ENCODE assay signal across 1 cellular context in the genomic region with DNA sequence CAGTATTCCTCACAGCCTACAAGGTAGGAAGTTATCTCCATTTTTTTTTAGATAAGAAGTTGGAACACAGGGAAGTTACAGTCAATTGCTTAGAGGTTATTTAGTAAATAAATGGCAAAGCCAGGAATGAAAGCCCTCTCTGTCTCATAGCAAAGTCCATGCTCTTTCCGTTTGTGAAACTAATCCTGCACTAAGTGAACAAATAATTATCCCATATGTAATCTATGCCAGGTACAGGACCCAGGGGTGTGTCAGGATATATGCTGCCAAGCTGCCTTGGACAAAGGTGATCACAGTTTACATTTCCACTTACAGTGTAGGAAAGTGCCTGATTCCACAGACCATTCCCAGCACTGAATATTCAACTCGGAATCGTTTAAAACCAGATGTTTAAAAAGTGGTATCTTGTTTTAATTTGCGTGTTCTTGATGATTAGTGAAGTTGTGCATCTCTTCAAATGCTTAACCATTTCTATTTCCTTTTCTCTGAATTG.
TF ChIP-seq lines count a peak whose summit lies in the region.

No MANE protein-coding gene starts in this region.

TF ChIP-seq in HepG2, 621 proteins besides CTCF, POLR2A, EP300 and RAD21 (continued from another document and continues in another):
- TF ChIP-seq, protein P1, sequence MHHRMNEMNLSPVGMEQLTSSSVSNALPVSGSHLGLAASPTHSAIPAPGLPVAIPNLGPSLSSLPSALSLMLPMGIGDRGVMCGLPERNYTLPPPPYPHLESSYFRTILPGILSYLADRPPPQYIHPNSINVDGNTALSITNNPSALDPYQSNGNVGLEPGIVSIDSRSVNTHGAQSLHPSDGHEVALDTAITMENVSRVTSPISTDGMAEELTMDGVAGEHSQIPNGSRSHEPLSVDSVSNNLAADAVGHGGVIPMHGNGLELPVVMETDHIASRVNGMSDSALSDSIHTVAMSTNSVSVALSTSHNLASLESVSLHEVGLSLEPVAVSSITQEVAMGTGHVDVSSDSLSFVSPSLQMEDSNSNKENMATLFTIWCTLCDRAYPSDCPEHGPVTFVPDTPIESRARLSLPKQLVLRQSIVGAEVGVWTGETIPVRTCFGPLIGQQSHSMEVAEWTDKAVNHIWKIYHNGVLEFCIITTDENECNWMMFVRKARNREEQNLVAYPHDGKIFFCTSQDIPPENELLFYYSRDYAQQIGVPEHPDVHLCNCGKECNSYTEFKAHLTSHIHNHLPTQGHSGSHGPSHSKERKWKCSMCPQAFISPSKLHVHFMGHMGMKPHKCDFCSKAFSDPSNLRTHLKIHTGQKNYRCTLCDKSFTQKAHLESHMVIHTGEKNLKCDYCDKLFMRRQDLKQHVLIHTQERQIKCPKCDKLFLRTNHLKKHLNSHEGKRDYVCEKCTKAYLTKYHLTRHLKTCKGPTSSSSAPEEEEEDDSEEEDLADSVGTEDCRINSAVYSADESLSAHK (CRISPR knock-in tag; IDR thresholded peaks at IDR 0.05; ENCODE audit: borderline replicate concordance): no peak
- TF ChIP-seq, protein P2, sequence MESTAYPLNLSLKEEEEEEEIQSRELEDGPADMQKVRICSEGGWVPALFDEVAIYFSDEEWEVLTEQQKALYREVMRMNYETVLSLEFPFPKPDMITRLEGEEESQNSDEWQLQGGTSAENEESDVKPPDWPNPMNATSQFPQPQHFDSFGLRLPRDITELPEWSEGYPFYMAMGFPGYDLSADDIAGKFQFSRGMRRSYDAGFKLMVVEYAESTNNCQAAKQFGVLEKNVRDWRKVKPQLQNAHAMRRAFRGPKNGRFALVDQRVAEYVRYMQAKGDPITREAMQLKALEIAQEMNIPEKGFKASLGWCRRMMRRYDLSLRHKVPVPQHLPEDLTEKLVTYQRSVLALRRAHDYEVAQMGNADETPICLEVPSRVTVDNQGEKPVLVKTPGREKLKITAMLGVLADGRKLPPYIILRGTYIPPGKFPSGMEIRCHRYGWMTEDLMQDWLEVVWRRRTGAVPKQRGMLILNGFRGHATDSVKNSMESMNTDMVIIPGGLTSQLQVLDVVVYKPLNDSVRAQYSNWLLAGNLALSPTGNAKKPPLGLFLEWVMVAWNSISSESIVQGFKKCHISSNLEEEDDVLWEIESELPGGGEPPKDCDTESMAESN (CRISPR knock-in tag; conservative IDR thresholded peaks at IDR 0.05): peak; percentile 33; the same call in 1 of the 2 replicates
- TF ChIP-seq POLR2AphosphoS5 (IDR thresholded peaks at IDR 0.05; ENCODE audit: low read depth, low read length) (peak; percentile 52; the same call in 1 of the 2 replicates), ZZZ3 (CRISPR knock-in tag; IDR thresholded peaks at IDR 0.05; ENCODE audit: borderline replicate concordance) (no peak), AKAP8 (CRISPR knock-in tag; IDR thresholded peaks at IDR 0.05) (no peak), CBX1 (IDR thresholded peaks at IDR 0.05; ENCODE audit: low read depth) (no peak), SRY (CRISPR knock-in tag; IDR thresholded peaks at IDR 0.05) (no peak), RORA (CRISPR knock-in tag; IDR thresholded peaks at IDR 0.05) (no peak), MEIS2 (CRISPR knock-in tag; IDR thresholded peaks at IDR 0.05) (0 out of 2 replicates have a peak, but pooled peaks have one; percentile 46), GTF2F1 (IDR thresholded peaks at IDR 0.05; ENCODE audit: low read length) (no peak), ZBTB7B (CRISPR knock-in tag; IDR thresholded peaks at IDR 0.05) (no peak), ESRRA (CRISPR knock-in tag; IDR thresholded peaks at IDR 0.05; ENCODE audit: low read depth) (peak; percentile 62; the same call in 1 of the 2 replicates), PCBP2 (optimal IDR thresholded peaks at IDR 0.05; ENCODE audit: low read depth, low read length, poor library complexity, severe bottlenecking) (no peak), FOXA1 (IDR thresholded peaks at IDR 0.05) (no peak), FOXA1 (CRISPR knock-in tag; IDR thresholded peaks at IDR 0.05) (peak; percentile 77), ZNF20 (CRISPR knock-in tag; IDR thresholded peaks at IDR 0.05) (no peak), ZNF441 (CRISPR knock-in tag; IDR thresholded peaks at IDR 0.05; ENCODE audit: borderline replicate concordance) (no peak), NFRKB (IDR thresholded peaks at IDR 0.05) (no peak), CHCHD3 (CRISPR knock-in tag; IDR thresholded peaks at IDR 0.05) (no peak), RBM39 (IDR thresholded peaks at IDR 0.05; ENCODE audit: low read depth, low read length, poor library complexity, severe bottlenecking) (no peak), NFE2L1 (CRISPR knock-in tag; IDR thresholded peaks at IDR 0.05; ENCODE audit: borderline replicate concordance) (no peak), SP140L (CRISPR knock-in tag; IDR thresholded peaks at IDR 0.05; ENCODE audit: borderline replicate concordance) (0 out of 2 replicates have a peak, but pooled peaks have one; percentile 21), MED1 (CRISPR knock-in tag; IDR thresholded peaks at IDR 0.05) (peak; percentile 97), NRL (CRISPR knock-in tag; IDR thresholded peaks at IDR 0.05; ENCODE audit: borderline replicate concordance) (no peak)
- TF ChIP-seq, protein P3, sequence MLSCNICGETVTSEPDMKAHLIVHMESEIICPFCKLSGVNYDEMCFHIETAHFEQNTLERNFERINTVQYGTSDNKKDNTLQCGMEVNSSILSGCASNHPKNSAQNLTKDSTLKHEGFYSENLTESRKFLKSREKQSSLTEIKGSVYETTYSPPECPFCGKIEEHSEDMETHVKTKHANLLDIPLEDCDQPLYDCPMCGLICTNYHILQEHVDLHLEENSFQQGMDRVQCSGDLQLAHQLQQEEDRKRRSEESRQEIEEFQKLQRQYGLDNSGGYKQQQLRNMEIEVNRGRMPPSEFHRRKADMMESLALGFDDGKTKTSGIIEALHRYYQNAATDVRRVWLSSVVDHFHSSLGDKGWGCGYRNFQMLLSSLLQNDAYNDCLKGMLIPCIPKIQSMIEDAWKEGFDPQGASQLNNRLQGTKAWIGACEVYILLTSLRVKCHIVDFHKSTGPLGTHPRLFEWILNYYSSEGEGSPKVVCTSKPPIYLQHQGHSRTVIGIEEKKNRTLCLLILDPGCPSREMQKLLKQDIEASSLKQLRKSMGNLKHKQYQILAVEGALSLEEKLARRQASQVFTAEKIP (CRISPR knock-in tag; IDR thresholded peaks at IDR 0.05; ENCODE audit: borderline replicate concordance): no peak
- TF ChIP-seq, protein P4, sequence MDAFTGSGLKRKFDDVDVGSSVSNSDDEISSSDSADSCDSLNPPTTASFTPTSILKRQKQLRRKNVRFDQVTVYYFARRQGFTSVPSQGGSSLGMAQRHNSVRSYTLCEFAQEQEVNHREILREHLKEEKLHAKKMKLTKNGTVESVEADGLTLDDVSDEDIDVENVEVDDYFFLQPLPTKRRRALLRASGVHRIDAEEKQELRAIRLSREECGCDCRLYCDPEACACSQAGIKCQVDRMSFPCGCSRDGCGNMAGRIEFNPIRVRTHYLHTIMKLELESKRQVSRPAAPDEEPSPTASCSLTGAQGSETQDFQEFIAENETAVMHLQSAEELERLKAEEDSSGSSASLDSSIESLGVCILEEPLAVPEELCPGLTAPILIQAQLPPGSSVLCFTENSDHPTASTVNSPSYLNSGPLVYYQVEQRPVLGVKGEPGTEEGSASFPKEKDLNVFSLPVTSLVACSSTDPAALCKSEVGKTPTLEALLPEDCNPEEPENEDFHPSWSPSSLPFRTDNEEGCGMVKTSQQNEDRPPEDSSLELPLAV (CRISPR knock-in tag; conservative IDR thresholded peaks at IDR 0.05; ENCODE audit: low read depth): no peak
- TF ChIP-seq, protein P5, sequence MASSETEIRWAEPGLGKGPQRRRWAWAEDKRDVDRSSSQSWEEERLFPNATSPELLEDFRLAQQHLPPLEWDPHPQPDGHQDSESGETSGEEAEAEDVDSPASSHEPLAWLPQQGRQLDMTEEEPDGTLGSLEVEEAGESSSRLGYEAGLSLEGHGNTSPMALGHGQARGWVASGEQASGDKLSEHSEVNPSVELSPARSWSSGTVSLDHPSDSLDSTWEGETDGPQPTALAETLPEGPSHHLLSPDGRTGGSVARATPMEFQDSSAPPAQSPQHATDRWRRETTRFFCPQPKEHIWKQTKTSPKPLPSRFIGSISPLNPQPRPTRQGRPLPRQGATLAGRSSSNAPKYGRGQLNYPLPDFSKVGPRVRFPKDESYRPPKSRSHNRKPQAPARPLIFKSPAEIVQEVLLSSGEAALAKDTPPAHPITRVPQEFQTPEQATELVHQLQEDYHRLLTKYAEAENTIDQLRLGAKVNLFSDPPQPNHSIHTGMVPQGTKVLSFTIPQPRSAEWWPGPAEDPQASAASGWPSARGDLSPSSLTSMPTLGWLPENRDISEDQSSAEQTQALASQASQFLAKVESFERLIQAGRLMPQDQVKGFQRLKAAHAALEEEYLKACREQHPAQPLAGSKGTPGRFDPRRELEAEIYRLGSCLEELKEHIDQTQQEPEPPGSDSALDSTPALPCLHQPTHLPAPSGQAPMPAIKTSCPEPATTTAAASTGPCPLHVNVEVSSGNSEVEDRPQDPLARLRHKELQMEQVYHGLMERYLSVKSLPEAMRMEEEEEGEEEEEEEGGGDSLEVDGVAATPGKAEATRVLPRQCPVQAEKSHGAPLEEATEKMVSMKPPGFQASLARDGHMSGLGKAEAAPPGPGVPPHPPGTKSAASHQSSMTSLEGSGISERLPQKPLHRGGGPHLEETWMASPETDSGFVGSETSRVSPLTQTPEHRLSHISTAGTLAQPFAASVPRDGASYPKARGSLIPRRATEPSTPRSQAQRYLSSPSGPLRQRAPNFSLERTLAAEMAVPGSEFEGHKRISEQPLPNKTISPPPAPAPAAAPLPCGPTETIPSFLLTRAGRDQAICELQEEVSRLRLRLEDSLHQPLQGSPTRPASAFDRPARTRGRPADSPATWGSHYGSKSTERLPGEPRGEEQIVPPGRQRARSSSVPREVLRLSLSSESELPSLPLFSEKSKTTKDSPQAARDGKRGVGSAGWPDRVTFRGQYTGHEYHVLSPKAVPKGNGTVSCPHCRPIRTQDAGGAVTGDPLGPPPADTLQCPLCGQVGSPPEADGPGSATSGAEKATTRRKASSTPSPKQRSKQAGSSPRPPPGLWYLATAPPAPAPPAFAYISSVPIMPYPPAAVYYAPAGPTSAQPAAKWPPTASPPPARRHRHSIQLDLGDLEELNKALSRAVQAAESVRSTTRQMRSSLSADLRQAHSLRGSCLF (CRISPR knock-in tag; IDR thresholded peaks at IDR 0.05; ENCODE audit: borderline replicate concordance): no peak
- TF ChIP-seq, protein P6, sequence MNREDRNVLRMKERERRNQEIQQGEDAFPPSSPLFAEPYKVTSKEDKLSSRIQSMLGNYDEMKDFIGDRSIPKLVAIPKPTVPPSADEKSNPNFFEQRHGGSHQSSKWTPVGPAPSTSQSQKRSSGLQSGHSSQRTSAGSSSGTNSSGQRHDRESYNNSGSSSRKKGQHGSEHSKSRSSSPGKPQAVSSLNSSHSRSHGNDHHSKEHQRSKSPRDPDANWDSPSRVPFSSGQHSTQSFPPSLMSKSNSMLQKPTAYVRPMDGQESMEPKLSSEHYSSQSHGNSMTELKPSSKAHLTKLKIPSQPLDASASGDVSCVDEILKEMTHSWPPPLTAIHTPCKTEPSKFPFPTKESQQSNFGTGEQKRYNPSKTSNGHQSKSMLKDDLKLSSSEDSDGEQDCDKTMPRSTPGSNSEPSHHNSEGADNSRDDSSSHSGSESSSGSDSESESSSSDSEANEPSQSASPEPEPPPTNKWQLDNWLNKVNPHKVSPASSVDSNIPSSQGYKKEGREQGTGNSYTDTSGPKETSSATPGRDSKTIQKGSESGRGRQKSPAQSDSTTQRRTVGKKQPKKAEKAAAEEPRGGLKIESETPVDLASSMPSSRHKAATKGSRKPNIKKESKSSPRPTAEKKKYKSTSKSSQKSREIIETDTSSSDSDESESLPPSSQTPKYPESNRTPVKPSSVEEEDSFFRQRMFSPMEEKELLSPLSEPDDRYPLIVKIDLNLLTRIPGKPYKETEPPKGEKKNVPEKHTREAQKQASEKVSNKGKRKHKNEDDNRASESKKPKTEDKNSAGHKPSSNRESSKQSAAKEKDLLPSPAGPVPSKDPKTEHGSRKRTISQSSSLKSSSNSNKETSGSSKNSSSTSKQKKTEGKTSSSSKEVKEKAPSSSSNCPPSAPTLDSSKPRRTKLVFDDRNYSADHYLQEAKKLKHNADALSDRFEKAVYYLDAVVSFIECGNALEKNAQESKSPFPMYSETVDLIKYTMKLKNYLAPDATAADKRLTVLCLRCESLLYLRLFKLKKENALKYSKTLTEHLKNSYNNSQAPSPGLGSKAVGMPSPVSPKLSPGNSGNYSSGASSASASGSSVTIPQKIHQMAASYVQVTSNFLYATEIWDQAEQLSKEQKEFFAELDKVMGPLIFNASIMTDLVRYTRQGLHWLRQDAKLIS (CRISPR knock-in tag; IDR thresholded peaks at IDR 0.05): no peak
- TF ChIP-seq, protein P7, sequence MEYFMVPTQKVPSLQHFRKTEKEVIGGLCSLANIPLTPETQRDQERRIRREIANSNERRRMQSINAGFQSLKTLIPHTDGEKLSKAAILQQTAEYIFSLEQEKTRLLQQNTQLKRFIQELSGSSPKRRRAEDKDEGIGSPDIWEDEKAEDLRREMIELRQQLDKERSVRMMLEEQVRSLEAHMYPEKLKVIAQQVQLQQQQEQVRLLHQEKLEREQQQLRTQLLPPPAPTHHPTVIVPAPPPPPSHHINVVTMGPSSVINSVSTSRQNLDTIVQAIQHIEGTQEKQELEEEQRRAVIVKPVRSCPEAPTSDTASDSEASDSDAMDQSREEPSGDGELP (IDR thresholded peaks at IDR 0.05; ENCODE audit: borderline replicate concordance, low read depth): peak; percentile 50; the same call in 1 of the 2 replicates
- TF ChIP-seq, protein P8, sequence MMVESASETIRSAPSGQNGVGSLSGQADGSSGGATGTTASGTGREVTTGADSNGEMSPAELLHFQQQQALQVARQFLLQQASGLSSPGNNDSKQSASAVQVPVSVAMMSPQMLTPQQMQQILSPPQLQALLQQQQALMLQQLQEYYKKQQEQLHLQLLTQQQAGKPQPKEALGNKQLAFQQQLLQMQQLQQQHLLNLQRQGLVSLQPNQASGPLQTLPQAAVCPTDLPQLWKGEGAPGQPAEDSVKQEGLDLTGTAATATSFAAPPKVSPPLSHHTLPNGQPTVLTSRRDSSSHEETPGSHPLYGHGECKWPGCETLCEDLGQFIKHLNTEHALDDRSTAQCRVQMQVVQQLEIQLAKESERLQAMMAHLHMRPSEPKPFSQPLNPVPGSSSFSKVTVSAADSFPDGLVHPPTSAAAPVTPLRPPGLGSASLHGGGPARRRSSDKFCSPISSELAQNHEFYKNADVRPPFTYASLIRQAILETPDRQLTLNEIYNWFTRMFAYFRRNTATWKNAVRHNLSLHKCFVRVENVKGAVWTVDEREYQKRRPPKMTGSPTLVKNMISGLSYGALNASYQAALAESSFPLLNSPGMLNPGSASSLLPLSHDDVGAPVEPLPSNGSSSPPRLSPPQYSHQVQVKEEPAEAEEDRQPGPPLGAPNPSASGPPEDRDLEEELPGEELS (CRISPR knock-in tag; IDR thresholded peaks at IDR 0.05): peak; percentile 95
